ENCODE assay signal across 15 cellular contexts in the genomic region with DNA sequence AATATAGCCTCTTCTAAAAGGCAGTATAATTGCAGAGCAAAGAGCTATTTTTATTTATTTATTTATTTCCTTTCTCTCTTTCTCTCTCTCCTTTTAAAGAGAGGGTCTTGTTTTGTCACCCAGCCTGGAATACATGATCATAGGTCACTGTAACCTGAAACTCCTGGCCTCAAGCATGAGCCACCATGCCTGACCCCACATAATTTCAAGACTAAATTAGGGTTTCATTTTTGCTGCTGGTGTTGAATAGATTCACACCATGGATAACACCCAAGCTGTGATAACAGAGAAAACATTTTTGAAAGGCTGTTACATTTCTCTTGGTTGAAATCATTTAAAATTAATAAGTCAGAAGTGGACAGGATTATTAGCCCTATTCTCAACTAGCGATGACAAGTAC.
DNase-seq lines count a peak whose midpoint lies in the region; ATAC-seq lines count a peak whose summit lies in the region.
"Had no signal": no experiment of that assay in that cellular context is flagged by ENCODE, and none has a peak within 500 bp of the region (broad histone marks: within the 10 kb centered on the region; RNA-seq: fewer than 3 reads in every experiment).

No MANE protein-coding gene starts in this region.

- no peaks in the 10 kb centered on the region for H3K9me3 Mint-ChIP-seq in stimulated activated effector memory CD8-positive, alpha-beta T cell treated with anti-CD3 and anti-CD28 coated beads, Interleukin-12 subunit alpha, Interleukin-12 subunit beta, amount 100 ng/mL, for 72 hours
- no peaks in the 10 kb centered on the region for H3K9me3 Mint-ChIP-seq in activated naive CD4-positive, alpha-beta T cell treated with anti-CD3 and anti-CD28 coated beads, Interleukin-2, amount 50 U/mL, for 72 hours

- H3K36me3 Mint-ChIP-seq in stimulated activated effector memory CD8-positive, alpha-beta T cell treated with anti-CD3 and anti-CD28 coated beads, Interleukin-12 subunit alpha, Interleukin-12 subunit beta, amount 100 ng/mL, for 72 hours = no peaks in the 10 kb centered on the region
- H3K36me3 Mint-ChIP-seq in activated naive CD4-positive, alpha-beta T cell treated with anti-CD3 and anti-CD28 coated beads, Interleukin-2, amount 50 U/mL, for 72 hours = no peaks in the 10 kb centered on the region
- H3K36me3 Mint-ChIP-seq: activated naive CD8-positive, alpha-beta T cell treated with anti-CD3 and anti-CD28 coated beads, Interleukin-2, amount 10 ng/mL, durations not matched to agents 7 days and 5 days; naive B cell had no signal

- H3K27ac Mint-ChIP-seq in stimulated activated effector memory CD8-positive, alpha-beta T cell treated with anti-CD3 and anti-CD28 coated beads, Interleukin-12 subunit alpha, Interleukin-12 subunit beta, amount 100 ng/mL, for 72 hours = no peak overlapping the region
- H3K27ac Mint-ChIP-seq in activated naive CD4-positive, alpha-beta T cell treated with anti-CD3 and anti-CD28 coated beads, Interleukin-2, amount 50 U/mL, for 72 hours = no peak overlapping the region
- H3K27ac Mint-ChIP-seq: activated naive CD8-positive, alpha-beta T cell treated with anti-CD3 and anti-CD28 coated beads, Interleukin-2, amount 10 ng/mL, durations not matched to agents 7 days and 5 days had no signal

- H3K4me1 Mint-ChIP-seq in stimulated activated effector memory CD8-positive, alpha-beta T cell treated with anti-CD3 and anti-CD28 coated beads, Interleukin-12 subunit alpha, Interleukin-12 subunit beta, amount 100 ng/mL, for 72 hours = no peaks in the 10 kb centered on the region
- H3K4me1 Mint-ChIP-seq: activated naive CD8-positive, alpha-beta T cell treated with anti-CD3 and anti-CD28 coated beads, Interleukin-2, amount 10 ng/mL, durations not matched to agents 7 days and 5 days had no signal

- H3K4me3 Mint-ChIP-seq in stimulated activated effector memory CD8-positive, alpha-beta T cell treated with anti-CD3 and anti-CD28 coated beads, Interleukin-12 subunit alpha, Interleukin-12 subunit beta, amount 100 ng/mL, for 72 hours = no peak overlapping the region
- H3K4me3 Mint-ChIP-seq: activated naive CD8-positive, alpha-beta T cell treated with anti-CD3 and anti-CD28 coated beads, Interleukin-2, amount 10 ng/mL, durations not matched to agents 7 days and 5 days; naive B cell had no signal

- ATAC-seq in GM19025 (IDR thresholded peaks at IDR 0.05; ENCODE audit: low read depth, unreplicated experiment) (peak; percentile 98), GM21619 (IDR thresholded peaks at IDR 0.05; ENCODE audit: unreplicated experiment) (peak; percentile 54), HG03139 (IDR thresholded peaks at IDR 0.05; ENCODE audit: unreplicated experiment) (peak; percentile 66)
- peak; percentile 78 for ATAC-seq in stimulated activated effector memory CD8-positive, alpha-beta T cell treated with anti-CD3 and anti-CD28 coated beads, Interleukin-12 subunit alpha, Interleukin-12 subunit beta, amount 100 ng/mL, for 72 hours
- no peak for ATAC-seq in activated naive CD4-positive, alpha-beta T cell treated with anti-CD3 and anti-CD28 coated beads, Interleukin-2, amount 50 U/mL, for 72 hours

- no peak for DNase-seq in stimulated activated effector memory CD8-positive, alpha-beta T cell treated with anti-CD3 and anti-CD28 coated beads, Interleukin-12 subunit alpha, Interleukin-12 subunit beta, amount 100 ng/mL, for 72 hours (ENCODE audit: low spot score in 2 of 2)
- no peak for DNase-seq in stimulated activated CD8-positive, alpha-beta memory T cell treated with anti-CD3 and anti-CD28 coated beads, Interleukin-4, amount 100 ng/mL, for 48 hours
- no peak for DNase-seq in activated CD4-positive, alpha-beta T cell treated with anti-CD3 and anti-CD28 coated beads for 4 hours
- DNase-seq in activated naive CD4-positive, alpha-beta T cell treated with anti-CD3 and anti-CD28 coated beads, Interleukin-2, amount 50 U/mL, for 72 hours (ENCODE audit: low spot score in 2 of 2) = no peak
- DNase-seq: activated CD4-positive, alpha-beta T cell treated with anti-CD3 and anti-CD28 coated beads for 48 hours; activated naive CD8-positive, alpha-beta T cell treated with anti-CD3 and anti-CD28 coated beads, Interleukin-2, amount 10 ng/mL, durations not matched to agents 7 days and 5 days; C1 segment of cervical spinal cord; KBM-7; left ventricle myocardium inferior; naive B cell; NCI-H1417; SHP77 had no signal

Comparison
In these comparisons a context has a peak if more than half of its experiments do, and no peak if none do; other contexts are left out.
1. ATAC-seq: peak in GM19025 (single experiment), GM21619 (single experiment), HG03139 (single experiment) and stimulated activated effector memory CD8-positive, alpha-beta T cell treated with anti-CD3 and anti-CD28 coated beads, Interleukin-12 subunit alpha, Interleukin-12 subunit beta, amount 100 ng/mL, for 72 hours (single experiment); none in activated naive CD4-positive, alpha-beta T cell treated with anti-CD3 and anti-CD28 coated beads, Interleukin-2, amount 50 U/mL, for 72 hours (0 of 2).